Comparison of ENCODE assay signal across 17 cellular contexts in genomic region chr7:2358968-2359527, GRCh38.
DNase-seq lines count a peak whose midpoint lies in the region; ATAC-seq and TF ChIP-seq lines count a peak whose summit lies in the region.
"Had no signal": no experiment of that assay in that cellular context is flagged by ENCODE, and none has a peak within 500 bp of the region (broad histone marks: within the 10 kb centered on the region; RNA-seq: fewer than 3 reads in every experiment).

No MANE protein-coding gene starts in this region.

- H3K9ac ChIP-seq in BLaER1 treated with 17β-estradiol and CSF1 and Interleukin-3, amounts not matched to agents 10 nM and 100 nM: peak overlapping the region; percentile 9 to 100 (median 59); a peak in 17 of 22 replicates
- H3K9ac ChIP-seq in mucosa of stomach (ENCODE audit: low read length): peak overlapping the region; percentile 9

- CTCF ChIA-PET in HEK293 (lab: Yijun Ruan, JAX) (interaction anchor here (0.6 kb wide), 1 partner anchor 12 kb away, joined by 4 read pairs; no protein-coding TSS in a partner anchor), RWPE1 (lab: Yijun Ruan, JAX) (interaction anchor here (0.6 to 0.7 kb wide), 2 partner anchors 93 to 1814 kb away, joined by 3 to 4 read pairs; no protein-coding TSS in a partner anchor)

- H4K20me1 ChIP-seq in BLaER1 treated with 17β-estradiol and CSF1 and Interleukin-3, amounts not matched to agents 10 nM and 100 nM: peaks cover 75 to 93% (median 92%) of the 10 kb centered on the region in 11 experiments

- no peaks in the 10 kb centered on the region for H3K27me3 ChIP-seq in BLaER1 treated with 17β-estradiol and CSF1 and Interleukin-3, amounts not matched to agents 10 nM and 100 nM
- H3K27me3 ChIP-seq in mucosa of stomach (ENCODE audit: control insufficient read depth, insufficient read depth, low read length): no peaks in the 10 kb centered on the region
- H3K27me3 ChIP-seq: foreskin keratinocyte, stomach had no signal

- no peak for ATAC-seq in GM18909 (IDR thresholded peaks at IDR 0.05; ENCODE audit: poor library complexity, unreplicated experiment)
- ATAC-seq in GM19397 (IDR thresholded peaks at IDR 0.05; ENCODE audit: unreplicated experiment): no peak
- ATAC-seq: effector memory CD8-positive, alpha-beta T cell; foreskin keratinocyte had no signal

- peaks cover 53 to 67% (median 58%) of the 10 kb centered on the region in 10 experiments for H3K4me1 ChIP-seq in BLaER1 treated with 17β-estradiol and CSF1 and Interleukin-3, amounts not matched to agents 10 nM and 100 nM
- peaks cover 19% of the 10 kb centered on the region for H3K4me1 ChIP-seq in HEK293 (ENCODE audit: control insufficient read depth, insufficient read depth, low read length)
- H3K4me1 ChIP-seq in mucosa of stomach (ENCODE audit: control insufficient read depth, insufficient read depth, low read length): peaks cover 30% of the 10 kb centered on the region

- POLR2A ChIA-PET in HEK293 (lab: Yijun Ruan, JAX) (no interaction called here), RWPE1 (lab: Yijun Ruan, JAX; ENCODE audit: low non-redundant PET) (no interaction called here)

- H3K9me3 ChIP-seq in BLaER1 treated with 17β-estradiol and CSF1 and Interleukin-3, amounts not matched to agents 10 nM and 100 nM (replicated peaks in 1 of 11): no peaks in the 10 kb centered on the region
- no peaks in the 10 kb centered on the region for H3K9me3 ChIP-seq in HEK293 (ENCODE audit: control insufficient read depth, insufficient read depth, low read depth, low read length)
- no peaks in the 10 kb centered on the region for H3K9me3 ChIP-seq in mucosa of stomach (ENCODE audit: control insufficient read depth, low read length)
- H3K9me3 ChIP-seq: stomach had no signal

- no peak overlapping the region for H3K4me3 ChIP-seq in BLaER1 treated with 17β-estradiol and CSF1 and Interleukin-3, amounts not matched to agents 10 nM and 100 nM
- no peak overlapping the region for H3K4me3 ChIP-seq in HEK293 (ENCODE audit: low read depth, low read length)
- H3K4me3 ChIP-seq in mucosa of stomach (ENCODE audit: low read length): no peak overlapping the region
- H3K4me3 ChIP-seq: SK-N-MC, stomach had no signal

- TF ChIP-seq CTCF in HEK293 (tag by site-specific recombination; IDR thresholded peaks at IDR 0.05) (no peak), RWPE1 (conservative IDR thresholded peaks at IDR 0.05; ENCODE audit: low read depth) (no peak)

- H3K36me3 ChIP-seq in BLaER1 treated with 17β-estradiol and CSF1 and Interleukin-3, amounts not matched to agents 10 nM and 100 nM: peaks cover 65 to 82% (median 81%) of the 10 kb centered on the region in 11 experiments
- peaks cover 32 to 68% of the 10 kb centered on the region in 2 experiments for H3K36me3 ChIP-seq in HEK293 (ENCODE audit: control insufficient read depth in 2 of 2, insufficient read depth in 1 of 2, low read length in 2 of 2)
- peaks cover 6% of the 10 kb centered on the region for H3K36me3 ChIP-seq in mucosa of stomach (ENCODE audit: control insufficient read depth, insufficient read depth, low read length)

- peak overlapping the region in 3 of 11 experiments; percentile 10 to 70 (median 60); a peak in 4 of 22 replicates for H3K27ac ChIP-seq in BLaER1 treated with 17β-estradiol and CSF1 and Interleukin-3, amounts not matched to agents 10 nM and 100 nM
- peak overlapping the region; percentile 45 for H3K27ac ChIP-seq in HEK293 (ENCODE audit: extremely low read depth, low read depth, low read length)
- peak overlapping the region; percentile 46 for H3K27ac ChIP-seq in RWPE1
- H3K27ac ChIP-seq: foreskin keratinocyte, SK-N-MC, stomach had no signal

- DNase-seq in RWPE1 (ENCODE audit: low spot score): no peak
- no peak for DNase-seq in SHP77 (lab: John Stamatoyannopoulos, UW)
- no peak for DNase-seq in OCI-M2 (lab: John Stamatoyannopoulos, UW; ENCODE audit: unreplicated experiment)
- DNase-seq: activated naive CD4-positive, alpha-beta T cell treated with anti-CD3 and anti-CD28 coated beads, Interleukin-2, amount 50 U/mL, for 16 hours; caudate nucleus; DND-41; effector memory CD8-positive, alpha-beta T cell; foreskin keratinocyte; MV-4-11; small intestine; stomach had no signal

- peak overlapping the region in 10 of 11 experiments; percentile 21 to 98 (median 95); a peak in 13 of 22 replicates for H3K4me2 ChIP-seq in BLaER1 treated with 17β-estradiol and CSF1 and Interleukin-3, amounts not matched to agents 10 nM and 100 nM

TF ChIP-seq in HEK293, 187 proteins besides CTCF, POLR2A, EP300 and RAD21 (continues in another document):
- TF ChIP-seq ZNF423 (tag by site-specific recombination; IDR thresholded peaks at IDR 0.05) (no peak), ZBTB8A (tag by site-specific recombination; IDR thresholded peaks at IDR 0.05) (peak; percentile 48), HOXA7 (CRISPR knock-in tag; IDR thresholded peaks at IDR 0.05; ENCODE audit: borderline replicate concordance) (no peak), SP7 (tag by site-specific recombination; IDR thresholded peaks at IDR 0.05) (peak; percentile 76), ZNF510 (tag by site-specific recombination; IDR thresholded peaks at IDR 0.05; ENCODE audit: insufficient replicate concordance) (no peak), KLF7 (tag by site-specific recombination; IDR thresholded peaks at IDR 0.05; ENCODE audit: borderline replicate concordance) (no peak), PRDM10 (tag by site-specific recombination; IDR thresholded peaks at IDR 0.05) (0 out of 2 replicates have a peak, but pooled peaks have one; percentile 33), BCL6B (tag by site-specific recombination; IDR thresholded peaks at IDR 0.05) (no peak), ZNF211 (tag by site-specific recombination; IDR thresholded peaks at IDR 0.05; ENCODE audit: low read depth) (no peak), ZBTB7A (tag by site-specific recombination; IDR thresholded peaks at IDR 0.05; ENCODE audit: low read depth) (no peak), SCRT2 (tag by site-specific recombination; IDR thresholded peaks at IDR 0.05) (no peak), ZBTB48 (tag by site-specific recombination; IDR thresholded peaks at IDR 0.05) (no peak), SP2 (tag by site-specific recombination; IDR thresholded peaks at IDR 0.05) (peak; percentile 18; the same call in 1 of the 2 replicates), ATF2 (tag by site-specific recombination; IDR thresholded peaks at IDR 0.05; ENCODE audit: low read depth) (peak; percentile 64), OSR2 (tag by site-specific recombination; IDR thresholded peaks at IDR 0.05) (no peak), ZSCAN30 (tag by site-specific recombination; IDR thresholded peaks at IDR 0.05) (no peak), ZNF623 (tag by site-specific recombination; IDR thresholded peaks at IDR 0.05) (no peak), ZNF629 (tag by site-specific recombination; IDR thresholded peaks at IDR 0.05) (peak; percentile 52), ZXDB (tag by site-specific recombination; IDR thresholded peaks at IDR 0.05) (no peak), FEZF1 (tag by site-specific recombination; IDR thresholded peaks at IDR 0.05) (peak; percentile 25; the same call in 1 of the 2 replicates), ZNF48 (tag by site-specific recombination; IDR thresholded peaks at IDR 0.05) (no peak)
